ENCODE assay signal across 11 cellular contexts in the genomic region with DNA sequence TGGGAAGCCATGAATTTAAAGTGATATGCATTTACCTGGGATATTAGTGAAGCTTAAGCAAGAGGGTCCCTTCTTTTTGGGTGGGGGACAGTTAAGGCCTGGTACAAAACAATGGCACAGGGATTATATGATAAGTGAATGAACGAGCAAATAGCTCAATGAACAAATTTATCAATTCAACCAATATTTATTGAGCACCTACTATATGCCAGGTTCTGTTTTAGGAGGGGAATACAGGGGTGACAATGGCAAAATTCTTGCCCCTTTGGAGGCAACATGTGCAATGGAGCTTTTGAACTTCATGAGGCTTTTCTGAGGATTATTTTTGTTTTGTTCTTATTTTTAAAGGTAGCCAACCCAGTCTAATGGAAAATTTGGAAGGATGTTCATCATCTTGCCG.
"Had no signal": no experiment of that assay in that cellular context is flagged by ENCODE, and none has a peak within 500 bp of the region (broad histone marks: within the 10 kb centered on the region; RNA-seq: fewer than 3 reads in every experiment).

No MANE protein-coding gene starts in this region.

- H3K9me3 Mint-ChIP-seq: GM23338, HFFc6 had no signal

- H3K4me2 ChIP-seq: GM23338 had no signal

- H3K4me3 ChIP-seq: GM23248, GM23338, HAP-1 had no signal

- H3K9ac ChIP-seq: GM23248 had no signal

- H3K4me3 Mint-ChIP-seq: GM23338, H9, HFFc6 had no signal

- H2AFZ ChIP-seq: GM23248, GM23338 had no signal

- H3K36me3 ChIP-seq: HAP-1 had no signal

- H3K27ac ChIP-seq: GM23248 had no signal

- DNase-seq: GM23248, GOT3, H7, H9, HCEC 1CT, HFFc6 had no signal

- H3K4me1 Mint-ChIP-seq: GM23338 had no signal

- H3K27ac Mint-ChIP-seq: GM23338, H9, HFFc6 had no signal

- H3K9me3 ChIP-seq: HAP-1 had no signal

- ATAC-seq: GM23338, HCT116 had no signal

- FAIRE-seq: H1, H54 had no signal
